ENCODE assay signal across 7 cellular contexts in genomic region chr2:9205481-9205880, GRCh38.
DNase-seq lines count a peak whose midpoint lies in the region; ATAC-seq and TF ChIP-seq lines count a peak whose summit lies in the region.

No MANE protein-coding gene starts in this region.

- H3K36me3 ChIP-seq in HAP-1 (replicated peaks): no peaks in the 10 kb centered on the region
- H3K36me3 ChIP-seq in SK-N-MC (ENCODE audit: insufficient read depth, low read length): no peaks in the 10 kb centered on the region

- DNase-seq in HAP-1 (ENCODE audit: low spot score in 2 of 2) (peak in 1 of 2 experiments; percentile 31), SK-N-MC (ENCODE audit: low read depth, low spot score) (no peak), foreskin melanocyte (peak; percentile 71), GM13976 (ENCODE audit: low spot score) (no peak)
- DNase-seq in stimulated activated effector memory CD8-positive, alpha-beta T cell treated with anti-CD3 and anti-CD28 coated beads, Interleukin-12 subunit alpha, Interleukin-12 subunit beta, amount 100 ng/mL, for 72 hours (ENCODE audit: low spot score in 2 of 2): no peak
- no peak for DNase-seq in activated CD4-positive, CD25-positive, alpha-beta regulatory T cell treated with anti-CD3 and anti-CD28 coated beads, Interleukin-2, amount 50 U/mL, for 72 hours

- no peak for TF ChIP-seq CTCF in GM13976 (IDR thresholded peaks at IDR 0.05; ENCODE audit: borderline replicate concordance, control extremely low read depth, extremely low read depth, insufficient read depth, missing control alignments)

- peak overlapping the region; percentile 52 for H3K4me3 Mint-ChIP-seq in stimulated activated effector memory CD8-positive, alpha-beta T cell treated with anti-CD3 and anti-CD28 coated beads, Interleukin-12 subunit alpha, Interleukin-12 subunit beta, amount 100 ng/mL, for 72 hours

- no peaks in the 10 kb centered on the region for H3K27me3 ChIP-seq in HAP-1 (ENCODE audit: low read depth)

- in situ Hi-C loops in HAP-1 (cut with MboI; ENCODE audit: low sequenced_read_pairs): no loop called here
- in situ Hi-C loops in GM13976 (cut with MboI; ENCODE audit: low sequenced_read_pairs, unreplicated experiment): no loop called here

- H3K27ac ChIP-seq in SK-N-MC: no peak overlapping the region

- H3K9me3 Mint-ChIP-seq in stimulated activated effector memory CD8-positive, alpha-beta T cell treated with anti-CD3 and anti-CD28 coated beads, Interleukin-12 subunit alpha, Interleukin-12 subunit beta, amount 100 ng/mL, for 72 hours: no peaks in the 10 kb centered on the region

- H3K9me3 ChIP-seq in HAP-1 (no peaks in the 10 kb centered on the region), SK-N-MC (ENCODE audit: low read depth, low read length) (no peaks in the 10 kb centered on the region)

- ATAC-seq in stimulated activated effector memory CD8-positive, alpha-beta T cell treated with anti-CD3 and anti-CD28 coated beads, Interleukin-12 subunit alpha, Interleukin-12 subunit beta, amount 100 ng/mL, for 72 hours: no peak
- no peak for ATAC-seq in GM19395 (IDR thresholded peaks at IDR 0.05; ENCODE audit: unreplicated experiment)

- no peaks in the 10 kb centered on the region for H3K36me3 Mint-ChIP-seq in stimulated activated effector memory CD8-positive, alpha-beta T cell treated with anti-CD3 and anti-CD28 coated beads, Interleukin-12 subunit alpha, Interleukin-12 subunit beta, amount 100 ng/mL, for 72 hours

- peaks cover 6% of the 10 kb centered on the region for H3K4me1 Mint-ChIP-seq in stimulated activated effector memory CD8-positive, alpha-beta T cell treated with anti-CD3 and anti-CD28 coated beads, Interleukin-12 subunit alpha, Interleukin-12 subunit beta, amount 100 ng/mL, for 72 hours

- H3K4me1 ChIP-seq in HAP-1: peaks cover 19% of the 10 kb centered on the region

- H3K9ac ChIP-seq in SK-N-MC (ENCODE audit: insufficient read length): peak overlapping the region; percentile 76

- H3K4me3 ChIP-seq in HAP-1 (peak overlapping the region; percentile 40), SK-N-MC (peak overlapping the region; percentile 89)

- no peak overlapping the region for H3K27ac Mint-ChIP-seq in stimulated activated effector memory CD8-positive, alpha-beta T cell treated with anti-CD3 and anti-CD28 coated beads, Interleukin-12 subunit alpha, Interleukin-12 subunit beta, amount 100 ng/mL, for 72 hours
